Comparison of ENCODE assay signal across 8 cellular contexts in genomic region chr2:205675861-205676516, GRCh38. TPM values are rescaled to one million over a fixed set of nuclear protein-coding genes. Genes with fewer than 3 reads are reported as not detected.
A peak's percentile ranks its signal among the peaks of the same experiment; 100 is the strongest.
DNase-seq lines count a peak whose midpoint lies in the region; ATAC-seq and TF ChIP-seq lines count a peak whose summit lies in the region.

No MANE protein-coding gene starts in this region.

- intact Hi-C loops in tibial artery (cut with DNase I; ENCODE audit: low total_unique reads) = loop anchor here (5.0 kb wide), 1 partner anchor 1349 kb away; no protein-coding TSS in a partner anchor

- peak; percentile 85 to 97 for TF ChIP-seq CTCF in GM23338 (conservative IDR thresholded peaks at IDR 0.05; ENCODE audit: low read depth in 2 of 2)
- peak; percentile 81 to 91 for TF ChIP-seq CTCF in tibial artery (IDR thresholded peaks at IDR 0.05)

- H3K27ac ChIP-seq in GM23338 (ENCODE audit: low read depth) = no peak overlapping the region
- H3K27ac ChIP-seq in tibial artery = no peak overlapping the region

- no peak overlapping the region for H3K4me3 Mint-ChIP-seq in GM23338
- H3K4me3 Mint-ChIP-seq in activated T-cell treated with anti-CD3 and anti-CD28 coated beads, Interleukin-2, amount 50 U/mL, for 24 hours = no peak overlapping the region

- H3F3A ChIP-seq in GM23338 (replicated peaks; ENCODE audit: low read depth) = no peaks in the 10 kb centered on the region

- peaks cover 4% of the 10 kb centered on the region for H3K27me3 Mint-ChIP-seq in GM23338 (ENCODE audit: insufficient read depth, low read depth, poor library complexity)
- peaks cover 20% of the 10 kb centered on the region for H3K27me3 Mint-ChIP-seq in activated T-cell treated with anti-CD3 and anti-CD28 coated beads, Interleukin-2, amount 50 U/mL, for 24 hours

- no peak overlapping the region for H3K27ac Mint-ChIP-seq in GM23338
- no peak overlapping the region for H3K27ac Mint-ChIP-seq in activated T-cell treated with anti-CD3 and anti-CD28 coated beads, Interleukin-2, amount 50 U/mL, for 24 hours

- no peaks in the 10 kb centered on the region for H3K79me2 ChIP-seq in GM23338 (replicated peaks; ENCODE audit: insufficient read depth)

- no peak overlapping the region for H3K4me2 ChIP-seq in GM23338

- no peaks in the 10 kb centered on the region for H3K36me3 Mint-ChIP-seq in GM23338 (ENCODE audit: low read depth)
- H3K36me3 Mint-ChIP-seq in activated T-cell treated with anti-CD3 and anti-CD28 coated beads, Interleukin-2, amount 50 U/mL, for 24 hours (ENCODE audit: low read depth) = no peaks in the 10 kb centered on the region

- no peaks in the 10 kb centered on the region for H3K36me3 ChIP-seq in GM23338 (ENCODE audit: insufficient read depth)
- H3K36me3 ChIP-seq in tibial artery = no peaks in the 10 kb centered on the region

- H3K4me1 ChIP-seq in GM23338 (ENCODE audit: insufficient read depth) (peaks cover 24% of the 10 kb centered on the region), tibial artery (peaks cover 0 to 9% (median 3%) of the 10 kb centered on the region in 4 donors)

- no peaks in the 10 kb centered on the region for H4K20me1 ChIP-seq in GM23338 (replicated peaks; ENCODE audit: insufficient read depth)

- H3K4me3 ChIP-seq in GM23338 (no peak overlapping the region), tibial artery (no peak overlapping the region)

- H3K9me3 Mint-ChIP-seq in GM23338 = no peaks in the 10 kb centered on the region
- no peaks in the 10 kb centered on the region for H3K9me3 Mint-ChIP-seq in activated T-cell treated with anti-CD3 and anti-CD28 coated beads, Interleukin-2, amount 50 U/mL, for 24 hours

- peaks cover 27% of the 10 kb centered on the region for H3K4me1 Mint-ChIP-seq in GM23338
- H3K4me1 Mint-ChIP-seq in activated T-cell treated with anti-CD3 and anti-CD28 coated beads, Interleukin-2, amount 50 U/mL, for 24 hours (ENCODE audit: low read depth) = peaks cover 2% of the 10 kb centered on the region

- H3K9me2 ChIP-seq in GM23338 (ENCODE audit: insufficient read depth) = no peaks in the 10 kb centered on the region

- DNase-seq in Ammon's horn (ENCODE audit: low spot score) (peak; percentile 82), GM23338 (ENCODE audit: low spot score) (peak; percentile 90), NCI-H2227 treated with DMSO at 0.1 percent for 48 hours (lab: John Stamatoyannopoulos, UW) (peak; percentile 81), amniotic epithelial cell (ENCODE audit: low read depth) (peak; percentile 69), iris pigment epithelial cell (ENCODE audit: low read depth) (peak; percentile 71), tibial artery (no peak)
- DNase-seq in activated T-cell treated with anti-CD3 and anti-CD28 coated beads, Interleukin-2, amount 50 U/mL, for 24 hours = no peak
- no peak for DNase-seq in activated CD4-positive, alpha-beta T cell treated with anti-CD3 and anti-CD28 coated beads for 4 hours

- ATAC-seq in GM23338 = peak; percentile 16

- peak overlapping the region; percentile 54 for H2AFZ ChIP-seq in GM23338

- no peaks in the 10 kb centered on the region for H3K9me3 ChIP-seq in tibial artery

- H3K27me3 ChIP-seq in GM23338 (ENCODE audit: insufficient read depth) = peaks cover 1% of the 10 kb centered on the region; the same call in 1 of the 2 replicates
- H3K27me3 ChIP-seq in tibial artery = peaks cover 0 to 5% of the 10 kb centered on the region in 2 donors

TF ChIP-seq in GM23338, 12 proteins besides CTCF, POLR2A, EP300 and RAD21 (continues in another document):
- TF ChIP-seq POLR2AphosphoS5 (IDR thresholded peaks at IDR 0.05; ENCODE audit: low read depth) (no peak), REST (IDR thresholded peaks at IDR 0.05; ENCODE audit: unreplicated experiment) (no peak), EZH2phosphoT487 (IDR thresholded peaks at IDR 0.05; ENCODE audit: unreplicated experiment) (no peak), STAT1 (IDR thresholded peaks at IDR 0.05; ENCODE audit: unreplicated experiment) (no peak), ZNF331 (CRISPR knock-in tag; IDR thresholded peaks at IDR 0.05; ENCODE audit: low read depth) (no peak), ZNF114 (CRISPR knock-in tag; IDR thresholded peaks at IDR 0.05) (no peak)
- TF ChIP-seq, protein P1, sequence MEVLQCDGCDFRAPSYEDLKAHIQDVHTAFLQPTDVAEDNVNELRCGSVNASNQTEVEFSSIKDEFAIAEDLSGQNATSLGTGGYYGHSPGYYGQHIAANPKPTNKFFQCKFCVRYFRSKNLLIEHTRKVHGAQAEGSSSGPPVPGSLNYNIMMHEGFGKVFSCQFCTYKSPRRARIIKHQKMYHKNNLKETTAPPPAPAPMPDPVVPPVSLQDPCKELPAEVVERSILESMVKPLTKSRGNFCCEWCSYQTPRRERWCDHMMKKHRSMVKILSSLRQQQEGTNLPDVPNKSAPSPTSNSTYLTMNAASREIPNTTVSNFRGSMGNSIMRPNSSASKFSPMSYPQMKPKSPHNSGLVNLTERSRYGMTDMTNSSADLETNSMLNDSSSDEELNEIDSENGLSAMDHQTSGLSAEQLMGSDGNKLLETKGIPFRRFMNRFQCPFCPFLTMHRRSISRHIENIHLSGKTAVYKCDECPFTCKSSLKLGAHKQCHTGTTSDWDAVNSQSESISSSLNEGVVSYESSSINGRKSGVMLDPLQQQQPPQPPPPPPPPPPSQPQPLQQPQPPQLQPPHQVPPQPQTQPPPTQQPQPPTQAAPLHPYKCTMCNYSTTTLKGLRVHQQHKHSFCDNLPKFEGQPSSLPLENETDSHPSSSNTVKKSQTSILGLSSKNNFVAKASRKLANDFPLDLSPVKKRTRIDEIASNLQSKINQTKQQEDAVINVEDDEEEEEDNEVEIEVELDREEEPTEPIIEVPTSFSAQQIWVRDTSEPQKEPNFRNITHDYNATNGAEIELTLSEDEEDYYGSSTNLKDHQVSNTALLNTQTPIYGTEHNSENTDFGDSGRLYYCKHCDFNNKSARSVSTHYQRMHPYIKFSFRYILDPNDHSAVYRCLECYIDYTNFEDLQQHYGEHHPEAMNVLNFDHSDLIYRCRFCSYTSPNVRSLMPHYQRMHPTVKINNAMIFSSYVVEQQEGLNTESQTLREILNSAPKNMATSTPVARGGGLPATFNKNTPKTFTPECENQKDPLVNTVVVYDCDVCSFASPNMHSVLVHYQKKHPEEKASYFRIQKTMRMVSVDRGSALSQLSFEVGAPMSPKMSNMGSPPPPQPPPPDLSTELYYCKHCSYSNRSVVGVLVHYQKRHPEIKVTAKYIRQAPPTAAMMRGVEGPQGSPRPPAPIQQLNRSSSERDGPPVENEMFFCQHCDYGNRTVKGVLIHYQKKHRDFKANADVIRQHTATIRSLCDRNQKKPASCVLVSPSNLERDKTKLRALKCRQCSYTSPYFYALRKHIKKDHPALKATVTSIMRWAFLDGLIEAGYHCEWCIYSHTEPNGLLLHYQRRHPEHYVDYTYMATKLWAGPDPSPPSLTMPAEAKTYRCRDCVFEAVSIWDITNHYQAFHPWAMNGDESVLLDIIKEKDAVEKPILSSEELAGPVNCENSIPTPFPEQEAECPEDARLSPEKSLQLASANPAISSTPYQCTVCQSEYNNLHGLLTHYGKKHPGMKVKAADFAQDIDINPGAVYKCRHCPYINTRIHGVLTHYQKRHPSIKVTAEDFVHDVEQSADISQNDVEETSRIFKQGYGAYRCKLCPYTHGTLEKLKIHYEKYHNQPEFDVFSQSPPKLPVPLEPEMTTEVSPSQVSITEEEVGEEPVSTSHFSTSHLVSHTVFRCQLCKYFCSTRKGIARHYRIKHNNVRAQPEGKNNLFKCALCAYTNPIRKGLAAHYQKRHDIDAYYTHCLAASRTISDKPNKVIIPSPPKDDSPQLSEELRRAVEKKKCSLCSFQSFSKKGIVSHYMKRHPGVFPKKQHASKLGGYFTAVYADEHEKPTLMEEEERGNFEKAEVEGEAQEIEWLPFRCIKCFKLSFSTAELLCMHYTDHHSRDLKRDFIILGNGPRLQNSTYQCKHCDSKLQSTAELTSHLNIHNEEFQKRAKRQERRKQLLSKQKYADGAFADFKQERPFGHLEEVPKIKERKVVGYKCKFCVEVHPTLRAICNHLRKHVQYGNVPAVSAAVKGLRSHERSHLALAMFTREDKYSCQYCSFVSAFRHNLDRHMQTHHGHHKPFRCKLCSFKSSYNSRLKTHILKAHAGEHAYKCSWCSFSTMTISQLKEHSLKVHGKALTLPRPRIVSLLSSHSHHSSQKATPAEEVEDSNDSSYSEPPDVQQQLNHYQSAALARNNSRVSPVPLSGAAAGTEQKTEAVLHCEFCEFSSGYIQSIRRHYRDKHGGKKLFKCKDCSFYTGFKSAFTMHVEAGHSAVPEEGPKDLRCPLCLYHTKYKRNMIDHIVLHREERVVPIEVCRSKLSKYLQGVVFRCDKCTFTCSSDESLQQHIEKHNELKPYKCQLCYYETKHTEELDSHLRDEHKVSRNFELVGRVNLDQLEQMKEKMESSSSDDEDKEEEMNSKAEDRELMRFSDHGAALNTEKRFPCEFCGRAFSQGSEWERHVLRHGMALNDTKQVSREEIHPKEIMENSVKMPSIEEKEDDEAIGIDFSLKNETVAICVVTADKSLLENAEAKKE (CRISPR knock-in tag; IDR thresholded peaks at IDR 0.05) = no peak

RNA-seq across cellular contexts. Expression of gene NRP2, which starts 6.3 kb away (rescaled TPM):
- total RNA-seq in GM23338 (2014; rRNA removed; shearing (Covaris generic)) = 17.4 and 22.0 TPM in 2 replicates
- polyA plus RNA-seq in GM23338 (2016; fragmentation: Nextera tagmentation; extraction: Ambion mirVana) = 18.4 and 19.1 TPM in 2 replicates

Comparison
In these comparisons a context has a peak if more than half of its experiments do, and no peak if none do; other contexts are left out.
1. DNase-seq: peak in Ammon's horn (single experiment), GM23338 (single experiment), NCI-H2227 treated with DMSO at 0.1 percent for 48 hours (single experiment), amniotic epithelial cell (single experiment) and iris pigment epithelial cell (single experiment); none in tibial artery (0 of 2), activated T-cell treated with anti-CD3 and anti-CD28 coated beads, Interleukin-2, amount 50 U/mL, for 24 hours (single experiment) and activated CD4-positive, alpha-beta T cell treated with anti-CD3 and anti-CD28 coated beads for 4 hours (0 of 2).